In genomic region chr10:75853085-75853484, GRCh38 we compare ENCODE assay signal across 1 cellular context.
TF ChIP-seq lines count a peak whose summit lies in the region.

No MANE protein-coding gene starts in this region.

TF ChIP-seq in GM23338, 12 proteins besides CTCF, POLR2A, EP300 and RAD21 (continued from another document):
- no peak for TF ChIP-seq ZNF462 (CRISPR knock-in tag; IDR thresholded peaks at IDR 0.05)
- no peak for TF ChIP-seq EZH2 (IDR thresholded peaks at IDR 0.05; ENCODE audit: low read depth, unreplicated experiment)
- TF ChIP-seq ZNF114 (CRISPR knock-in tag; IDR thresholded peaks at IDR 0.05): no peak
- TF ChIP-seq NANOG (IDR thresholded peaks at IDR 0.05; ENCODE audit: borderline replicate concordance): no peak
